Comparison of ENCODE assay signal across 11 cellular contexts in genomic region chr1:30378991-30379581, GRCh38.
DNase-seq lines count a peak whose midpoint lies in the region; ATAC-seq and TF ChIP-seq lines count a peak whose summit lies in the region.
"Had no signal": no experiment of that assay in that cellular context is flagged by ENCODE, and none has a peak within 500 bp of the region (broad histone marks: within the 10 kb centered on the region; RNA-seq: fewer than 3 reads in every experiment).

No MANE protein-coding gene starts in this region.

- no peaks in the 10 kb centered on the region for H3K9me3 Mint-ChIP-seq in natural killer cell treated with Interleukin-12 subunit alpha and Interleukin-12 subunit beta and Interleukin-15 and Interleukin-18, amount 100 ng/mL, for 72 hours
- H3K9me3 Mint-ChIP-seq in natural killer cell = no peaks in the 10 kb centered on the region

- no peaks in the 10 kb centered on the region for H3K4me1 Mint-ChIP-seq in natural killer cell treated with Interleukin-12 subunit alpha and Interleukin-12 subunit beta and Interleukin-15 and Interleukin-18, amount 100 ng/mL, for 72 hours (ENCODE audit: low read depth in 2 of 2)
- H3K4me1 Mint-ChIP-seq in natural killer cell = peaks cover 0 to 13% of the 10 kb centered on the region in 2 donors

- TF ChIP-seq EP300 in upper lobe of left lung (IDR thresholded peaks at IDR 0.05) = no peak

- peaks cover 0 to 2% of the 10 kb centered on the region in 2 donors for H3K4me1 ChIP-seq in left lung
- peaks cover 0 to 8% (median 5%) of the 10 kb centered on the region in 4 donors for H3K4me1 ChIP-seq in upper lobe of left lung

- no peak overlapping the region for H3K27ac Mint-ChIP-seq in natural killer cell treated with Interleukin-12 subunit alpha and Interleukin-12 subunit beta and Interleukin-15 and Interleukin-18, amount 100 ng/mL, for 72 hours
- H3K27ac Mint-ChIP-seq in natural killer cell = no peak overlapping the region

- no peak overlapping the region for H3K4me3 Mint-ChIP-seq in natural killer cell treated with Interleukin-12 subunit alpha and Interleukin-12 subunit beta and Interleukin-15 and Interleukin-18, amount 100 ng/mL, for 72 hours
- no peak overlapping the region for H3K4me3 Mint-ChIP-seq in natural killer cell

- H3K36me3 ChIP-seq in left lung (no peaks in the 10 kb centered on the region), upper lobe of left lung (no peaks in the 10 kb centered on the region)

- peaks cover 0 to 72% of the 10 kb centered on the region in 2 donors for H3K27me3 ChIP-seq in left lung
- no peaks in the 10 kb centered on the region for H3K27me3 ChIP-seq in upper lobe of left lung

- no peak overlapping the region for H3K27ac ChIP-seq in left lung
- H3K27ac ChIP-seq in upper lobe of left lung = no peak overlapping the region

- no peaks in the 10 kb centered on the region for H3K9me3 ChIP-seq in left lung
- no peaks in the 10 kb centered on the region for H3K9me3 ChIP-seq in upper lobe of left lung

- peaks cover 11 to 14% of the 10 kb centered on the region in 2 donors for H3K27me3 Mint-ChIP-seq in natural killer cell treated with Interleukin-12 subunit alpha and Interleukin-12 subunit beta and Interleukin-15 and Interleukin-18, amount 100 ng/mL, for 72 hours
- H3K27me3 Mint-ChIP-seq in natural killer cell (ENCODE audit: low read depth in 2 of 2) = peaks cover 0 to 10% of the 10 kb centered on the region in 2 donors

- intact Hi-C loops in natural killer cell (cut with micrococcal nuclease) (no loop called here), left lung (cut with DNase I) (no loop called here)

- no peak for TF ChIP-seq POLR2A in upper lobe of left lung (IDR thresholded peaks at IDR 0.05)

- H3K4me3 ChIP-seq in left lung = no peak overlapping the region
- H3K4me3 ChIP-seq in upper lobe of left lung = no peak overlapping the region
- H3K4me3 ChIP-seq: lung had no signal

- ATAC-seq in natural killer cell treated with Interleukin-12 subunit alpha and Interleukin-12 subunit beta and Interleukin-15 and Interleukin-18, amount 100 ng/mL, for 72 hours = no peak
- ATAC-seq in natural killer cell (no peak), left lung (peak; percentile 20), HG03139 (IDR thresholded peaks at IDR 0.05; ENCODE audit: unreplicated experiment) (no peak), upper lobe of left lung (ENCODE audit: low FRiP score in 2 of 2) (no peak)

- in situ Hi-C loops in GM13976 (cut with MboI; ENCODE audit: low sequenced_read_pairs, unreplicated experiment) = no loop called here

- no peak for TF ChIP-seq CTCF in natural killer cell (IDR thresholded peaks at IDR 0.05)
- no peak for TF ChIP-seq CTCF in left lung (IDR thresholded peaks at IDR 0.05)
- TF ChIP-seq CTCF in GM13976 (IDR thresholded peaks at IDR 0.05; ENCODE audit: borderline replicate concordance, control extremely low read depth, extremely low read depth, insufficient read depth, missing control alignments) = no peak
- no peak for TF ChIP-seq CTCF in upper lobe of left lung (IDR thresholded peaks at IDR 0.05)

- DNase-seq in natural killer cell treated with Interleukin-12 subunit alpha and Interleukin-12 subunit beta and Interleukin-15 and Interleukin-18, amount 100 ng/mL, for 72 hours (ENCODE audit: low spot score) = peak; percentile 60
- DNase-seq in natural killer cell (no peak), UCSD-AML1 (lab: John Stamatoyannopoulos, UW; ENCODE audit: unreplicated experiment) (peak; percentile 32), left lung (no peak), GM13976 (ENCODE audit: low spot score) (no peak), upper lobe of left lung (no peak), DMS53 (lab: John Stamatoyannopoulos, UW) (no peak)
- DNase-seq: NCI-H1694, T-helper 2 cell had no signal

- H3K36me3 Mint-ChIP-seq in natural killer cell treated with Interleukin-12 subunit alpha and Interleukin-12 subunit beta and Interleukin-15 and Interleukin-18, amount 100 ng/mL, for 72 hours = no peaks in the 10 kb centered on the region
- no peaks in the 10 kb centered on the region for H3K36me3 Mint-ChIP-seq in natural killer cell

- 22 to 48% methylated on average over 10 to 18 of the region's 18 CpGs for WGBS in upper lobe of left lung, 2 donors

Comparison
In these comparisons a context has a peak if more than half of its experiments do, and no peak if none do; other contexts are left out.
1. DNase-seq: peak in natural killer cell treated with Interleukin-12 subunit alpha and Interleukin-12 subunit beta and Interleukin-15 and Interleukin-18, amount 100 ng/mL, for 72 hours (single experiment) and UCSD-AML1 (single experiment); none in natural killer cell (single experiment), left lung (0 of 2), GM13976 (single experiment), upper lobe of left lung (0 of 2) and DMS53 (single experiment).